ENCODE assay signal across 8 cellular contexts in the genomic region with DNA sequence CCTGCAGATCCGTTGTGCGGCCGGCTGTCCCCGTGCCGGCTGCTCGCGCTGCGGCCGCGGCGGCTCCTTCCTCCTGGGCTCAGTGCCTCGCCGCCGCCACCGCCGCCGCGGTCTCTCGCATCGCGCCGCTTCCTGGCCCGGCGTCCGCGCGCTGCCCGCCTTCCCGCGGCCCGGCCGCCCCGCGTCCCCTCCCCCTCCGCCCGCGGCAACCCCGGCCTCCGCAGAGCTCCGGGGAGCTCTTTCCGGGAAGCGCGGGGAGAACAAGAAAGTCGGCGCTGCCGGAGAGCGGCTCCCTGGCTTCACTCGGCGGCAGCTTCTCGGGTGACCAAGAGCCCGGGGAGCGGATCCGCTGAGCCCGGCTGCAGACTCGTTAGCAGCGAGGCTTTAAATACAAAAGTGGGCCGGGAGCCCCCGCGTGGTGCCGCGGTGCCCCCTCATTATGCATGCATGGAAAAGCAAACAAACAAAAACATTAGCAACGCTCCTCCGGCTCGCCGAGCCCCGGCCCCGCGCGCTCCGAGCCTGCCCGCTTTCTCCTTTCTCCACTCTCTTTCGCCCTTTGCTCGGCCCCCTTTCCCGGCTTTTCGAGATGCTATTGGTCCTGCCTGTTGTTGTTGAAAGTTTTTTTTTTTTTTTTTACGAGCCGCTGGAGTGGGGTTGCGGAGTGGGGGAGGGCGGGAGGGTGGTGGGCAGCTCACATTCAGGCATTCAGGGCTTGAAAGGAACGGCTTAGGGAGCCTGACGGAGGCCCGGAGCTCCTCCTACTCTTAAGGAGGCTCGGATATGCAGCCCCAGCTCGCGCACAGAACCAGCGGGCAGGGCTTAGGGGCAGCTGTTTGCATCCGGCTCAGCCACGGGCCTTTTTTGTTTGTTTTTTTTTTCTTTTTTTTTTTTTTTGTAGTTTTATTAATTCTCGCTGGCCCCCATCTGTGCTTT. TPM values are rescaled to one million over a fixed set of nuclear protein-coding genes. Genes with fewer than 3 reads are reported as not detected.
DNase-seq lines count a peak whose midpoint lies in the region; ATAC-seq and TF ChIP-seq lines count a peak whose summit lies in the region.

A gene with protein sequence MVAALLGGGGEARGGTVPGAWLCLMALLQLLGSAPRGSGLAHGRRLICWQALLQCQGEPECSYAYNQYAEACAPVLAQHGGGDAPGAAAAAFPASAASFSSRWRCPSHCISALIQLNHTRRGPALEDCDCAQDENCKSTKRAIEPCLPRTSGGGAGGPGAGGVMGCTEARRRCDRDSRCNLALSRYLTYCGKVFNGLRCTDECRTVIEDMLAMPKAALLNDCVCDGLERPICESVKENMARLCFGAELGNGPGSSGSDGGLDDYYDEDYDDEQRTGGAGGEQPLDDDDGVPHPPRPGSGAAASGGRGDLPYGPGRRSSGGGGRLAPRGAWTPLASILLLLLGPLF (minus strand): TSS at position 361 of the 936 bp plus-strand sequence. CDS start 727 bp downstream, outside the sequence.

- no peak for TF ChIP-seq CTCF in AG04450 (IDR thresholded peaks at IDR 0.05; ENCODE audit: low read depth, low read length)
- no peak for TF ChIP-seq CTCF in esophagus muscularis mucosa (IDR thresholded peaks at IDR 0.05)

- H3K36me3 ChIP-seq in esophagus muscularis mucosa (no peaks in the 10 kb centered on the region), muscle layer of colon (ENCODE audit: insufficient read depth, low read length) (peaks cover 8% of the 10 kb centered on the region)

- POLR2A ChIA-PET in AG04450 (lab: Yijun Ruan, JAX) = interaction anchor here (0.6 to 3.0 kb wide), 10 partner anchors 36 to 390 kb away, joined by 3 to 19 read pairs (median 5); no protein-coding TSS in a partner anchor

- peaks cover 19 to 46% (median 42%) of the 10 kb centered on the region in 4 donors for H3K4me1 ChIP-seq in esophagus muscularis mucosa
- peaks cover 28% of the 10 kb centered on the region for H3K4me1 ChIP-seq in muscle layer of colon (ENCODE audit: insufficient read depth, low read length)

- no peaks in the 10 kb centered on the region; the same call in 1 of the 2 replicates for H3K9me3 ChIP-seq in AG04450 (ENCODE audit: control insufficient read depth, insufficient read depth, low read length)
- no peaks in the 10 kb centered on the region for H3K9me3 ChIP-seq in esophagus muscularis mucosa
- H3K9me3 ChIP-seq in muscle layer of colon (ENCODE audit: low read length) = no peaks in the 10 kb centered on the region

- intact Hi-C loops in esophagus muscularis mucosa (cut with DNase I) = no loop called here

- H3K4me3 ChIP-seq in AG04450 (ENCODE audit: low read depth, low read length) (peak within 1 kb of the TSS; percentile 86), esophagus muscularis mucosa (peak within 1 kb of the TSS; percentile 80 to 91 (median 90)), muscle layer of colon (ENCODE audit: low read depth in 1 of 2, low read length in 2 of 2) (peak within 1 kb of the TSS; percentile 93 to 96)

- H3K27ac ChIP-seq in AG04450 (ENCODE audit: low read depth, low read length) = peak within 1 kb of the TSS; percentile 81
- H3K27ac ChIP-seq in esophagus muscularis mucosa (replicated peaks in 1 of 4) = peak within 1 kb of the TSS; percentile 89 to 96 (median 94)
- peak within 1 kb of the TSS; percentile 98 for H3K27ac ChIP-seq in muscle layer of colon (ENCODE audit: low read depth, low read length)

- TF ChIP-seq POLR2A in esophagus muscularis mucosa (IDR thresholded peaks at IDR 0.05; ENCODE audit: low read depth) = peak; percentile 41

- peak within 1 kb of the TSS; percentile 95 for H3K9ac ChIP-seq in muscle layer of colon (ENCODE audit: low read length)

- under 1% methylated on average over 49 of the region's 89 CpGs for WGBS in esophagus muscularis mucosa

- peak; percentile 66 for ATAC-seq in GM18909 (IDR thresholded peaks at IDR 0.05; ENCODE audit: poor library complexity, unreplicated experiment)
- peak; percentile 49 for ATAC-seq in HG03439 (IDR thresholded peaks at IDR 0.05; ENCODE audit: unreplicated experiment)

- peak; percentile 93 for DNase-seq in AG04450 (ENCODE audit: low read depth, low spot score)
- DNase-seq in OCI-M1 (lab: John Stamatoyannopoulos, UW) = peak; percentile 84
- peak; percentile 44 for DNase-seq in activated T-helper 1 cell treated with Interleukin-2 at 50 U/mL for 16 hours (ENCODE audit: low read depth)
- peak; percentile 96 for DNase-seq in esophagus muscularis mucosa (ENCODE audit: extremely low spot score)
- DNase-seq in stimulated activated CD8-positive, alpha-beta memory T cell treated with anti-CD3 and anti-CD28 coated beads, Interleukin-4, amount 100 ng/mL, for 48 hours = peak; percentile 72

- CTCF ChIA-PET in AG04450 (lab: Charles Lee) = interaction anchor here (0.8 to 4.6 kb wide), 24 partner anchors 9 to 606 kb away, joined by 3 to 37 read pairs (median 4); no protein-coding TSS in a partner anchor

- H3K27me3 ChIP-seq in AG04450 (ENCODE audit: control insufficient read depth, insufficient read depth, low read length) = peaks cover 15% of the 10 kb centered on the region
- no peaks in the 10 kb centered on the region for H3K27me3 ChIP-seq in esophagus muscularis mucosa
- H3K27me3 ChIP-seq in muscle layer of colon (ENCODE audit: control insufficient read depth in 1 of 2, insufficient read depth in 2 of 2, low read length in 2 of 2) = no peaks in the 10 kb centered on the region

- no peak for TF ChIP-seq EP300 in esophagus muscularis mucosa (IDR thresholded peaks at IDR 0.05)

RNA-seq across cellular contexts. Expression of the gene that starts here (rescaled TPM):
- 6.4 and 7.6 TPM in 2 replicates for polyA plus RNA-seq in AG04450 (2011; rRNA removed)
- 5.6 and 7.1 TPM in 2 replicates for polyA minus RNA-seq in AG04450 (2011; rRNA and poly(A)+ RNA removed)
- total RNA-seq in esophagus muscularis mucosa = 100 to 1,000 TPM in 2 of 4 donors, 10 to 100 TPM in 2; 47.4 to 152 (median 86.5) TPM

Comparison
In these comparisons a context has a peak if more than half of its experiments do, and no peak if none do; other contexts are left out.
1. Peak in every context shown above with its lines: DNase-seq, ATAC-seq, H3K4me3 ChIP-seq and H3K27ac ChIP-seq.
2. DNase-seq: peak in every context shown above with its lines; median percentile 96 in esophagus muscularis mucosa; 93 in AG04450; 84 in OCI-M1; 72 in stimulated activated CD8-positive, alpha-beta memory T cell treated with anti-CD3 and anti-CD28 coated beads, Interleukin-4, amount 100 ng/mL, for 48 hours; 44 in activated T-helper 1 cell treated with Interleukin-2 at 50 U/mL for 16 hours.